ENCODE assay signal across 8 cellular contexts in genomic region chr17:18183334-18184142, GRCh38. TPM values are rescaled to one million over a fixed set of nuclear protein-coding genes. Genes with fewer than 3 reads are reported as not detected.
DNase-seq lines count a peak whose midpoint lies in the region; ATAC-seq and TF ChIP-seq lines count a peak whose summit lies in the region.

ALKBH5 (plus strand) TSS chr17:18183828; CDS start chr17:18184244, 416 bp downstream.

- H3K27me3 ChIP-seq in gastroesophageal sphincter (no peaks in the 10 kb centered on the region), neutrophil (no peaks in the 10 kb centered on the region)

- CTCF ChIA-PET in GM10248 (lab: Yijun Ruan, JAX) = interaction anchor here (0.7 to 7.5 kb wide), 13 partner anchors 13 to 97 kb away, joined by 3 to 51 read pairs (median 4); no protein-coding TSS in a partner anchor
- CTCF ChIA-PET in activated naive CD4-positive, alpha-beta T cell treated with anti-CD3 and anti-CD28 coated beads, Interleukin-2, amount 10 ng/mL, durations not matched to agents 7 days and 5 days (lab: Charles Lee) = interaction anchor here (1.0 to 1.9 kb wide), 6 partner anchors 9 to 41 kb away, joined by 3 to 4 read pairs (median 3); no protein-coding TSS in a partner anchor

- peak within 1 kb of the TSS; percentile 83 for H3K4me3 ChIP-seq in NB4 (ENCODE audit: low read depth, low read length)
- peak within 1 kb of the TSS; percentile 93 for H3K4me3 ChIP-seq in SK-N-MC
- H3K4me3 ChIP-seq in gastroesophageal sphincter = peak within 1 kb of the TSS; percentile 79 to 99
- peak within 1 kb of the TSS; percentile 89 to 96 for H3K4me3 ChIP-seq in neutrophil (ENCODE audit: low read depth in 1 of 2, low read length in 1 of 2)

- H3K9me3 Mint-ChIP-seq in activated naive CD4-positive, alpha-beta T cell treated with anti-CD3 and anti-CD28 coated beads, Interleukin-2, amount 10 ng/mL, durations not matched to agents 7 days and 5 days = no peaks in the 10 kb centered on the region

- DNase-seq in GM10248 (ENCODE audit: extremely low spot score) = peak; percentile 99
- DNase-seq in NB4 (ENCODE audit: low read depth) = peak; percentile 100
- peak; percentile 89 for DNase-seq in SK-N-MC (ENCODE audit: low read depth, low spot score)
- peak; percentile 98 for DNase-seq in activated naive CD4-positive, alpha-beta T cell treated with anti-CD3 and anti-CD28 coated beads, Interleukin-2, amount 10 ng/mL, durations not matched to agents 7 days and 5 days
- DNase-seq in substantia nigra (lab: John Stamatoyannopoulos, UW) = peak; percentile 84 to 99 (median 97)

- peak within 1 kb of the TSS; percentile 97 for H3K9ac ChIP-seq in SK-N-MC (ENCODE audit: insufficient read length)

- no peaks in the 10 kb centered on the region for H3K27me3 Mint-ChIP-seq in activated naive CD4-positive, alpha-beta T cell treated with anti-CD3 and anti-CD28 coated beads, Interleukin-2, amount 10 ng/mL, durations not matched to agents 7 days and 5 days

- peak within 1 kb of the TSS; percentile 93 for H3K4me3 Mint-ChIP-seq in activated naive CD4-positive, alpha-beta T cell treated with anti-CD3 and anti-CD28 coated beads, Interleukin-2, amount 10 ng/mL, durations not matched to agents 7 days and 5 days

- TF ChIP-seq POLR2A in NB4 (IDR thresholded peaks at IDR 0.05; ENCODE audit: extremely low read depth, insufficient read length) (no peak), gastroesophageal sphincter (IDR thresholded peaks at IDR 0.05) (peak; percentile 97 to 98)

- peak within 1 kb of the TSS; percentile 99 for H3K27ac Mint-ChIP-seq in activated naive CD4-positive, alpha-beta T cell treated with anti-CD3 and anti-CD28 coated beads, Interleukin-2, amount 10 ng/mL, durations not matched to agents 7 days and 5 days

- no CpG with 5 or more reads among the region's 98 CpGs for WGBS in gastroesophageal sphincter (ENCODE audit: low coverage in 1 of 2), 2 donors

- ATAC-seq in HG02571 (IDR thresholded peaks at IDR 0.05; ENCODE audit: unreplicated experiment) (peak; percentile 74), gastroesophageal sphincter (peak; percentile 95)

- H3K4me1 ChIP-seq in gastroesophageal sphincter (peaks cover 0 to 55% (median 27%) of the 10 kb centered on the region in 3 donors), neutrophil (ENCODE audit: control insufficient read depth in 1 of 2, insufficient read depth in 1 of 2, low read depth in 1 of 2, low read length in 1 of 2) (peaks cover 43 to 44% of the 10 kb centered on the region in 2 experiments)

- H3K27ac ChIP-seq in SK-N-MC (peak within 1 kb of the TSS; percentile 99), gastroesophageal sphincter (peak within 1 kb of the TSS; percentile 93 to 99 (median 94)), neutrophil (peak within 1 kb of the TSS; percentile 97), substantia nigra (ENCODE audit: low read depth, low read length, poor library complexity, severe bottlenecking) (peak within 1 kb of the TSS; percentile 97)

- POLR2A ChIA-PET in GM10248 (lab: Yijun Ruan, JAX) = interaction anchor here (1.1 to 1.6 kb wide), 5 partner anchors 24 to 135 kb away, joined by 3 to 4 read pairs (median 3); no protein-coding TSS in a partner anchor

- H3K36me3 Mint-ChIP-seq in activated naive CD4-positive, alpha-beta T cell treated with anti-CD3 and anti-CD28 coated beads, Interleukin-2, amount 10 ng/mL, durations not matched to agents 7 days and 5 days = peaks cover 42% of the 10 kb centered on the region

- H3K4me1 Mint-ChIP-seq in activated naive CD4-positive, alpha-beta T cell treated with anti-CD3 and anti-CD28 coated beads, Interleukin-2, amount 10 ng/mL, durations not matched to agents 7 days and 5 days = peaks cover 55% of the 10 kb centered on the region

- H3K9me3 ChIP-seq in SK-N-MC (ENCODE audit: low read depth, low read length) (no peaks in the 10 kb centered on the region), gastroesophageal sphincter (no peaks in the 10 kb centered on the region), neutrophil (no peaks in the 10 kb centered on the region)

- TF ChIP-seq CTCF in GM10248 (IDR thresholded peaks at IDR 0.05; ENCODE audit: control extremely low read depth, extremely low read depth, low read depth, missing control alignments) (no peak), NB4 (IDR thresholded peaks at IDR 0.05; ENCODE audit: low read depth, low read length) (peak; percentile 43), gastroesophageal sphincter (IDR thresholded peaks at IDR 0.05) (peak in 2 of 4 experiments; percentile 22 to 23), neutrophil (IDR thresholded peaks at IDR 0.05) (peak; percentile 56)

- TF ChIP-seq EP300 in gastroesophageal sphincter (IDR thresholded peaks at IDR 0.05) = no peak

- H3K36me3 ChIP-seq in SK-N-MC (ENCODE audit: insufficient read depth, low read length) (peaks cover 17% of the 10 kb centered on the region; the same call in 1 of the 2 replicates), gastroesophageal sphincter (no peaks in the 10 kb centered on the region), neutrophil (no peaks in the 10 kb centered on the region)

RNA-seq across cellular contexts. Expression of gene ALKBH5, which starts in this region (rescaled TPM):
- 100 to 1,000 TPM; 123 to 207 (median 131) TPM for total RNA-seq in gastroesophageal sphincter

Comparison
In these comparisons a context has a peak if more than half of its experiments do, and no peak if none do; other contexts are left out.
1. Peak in every context shown above with its lines: DNase-seq, ATAC-seq, H3K4me3 ChIP-seq and H3K27ac ChIP-seq.